In the genomic region with DNA sequence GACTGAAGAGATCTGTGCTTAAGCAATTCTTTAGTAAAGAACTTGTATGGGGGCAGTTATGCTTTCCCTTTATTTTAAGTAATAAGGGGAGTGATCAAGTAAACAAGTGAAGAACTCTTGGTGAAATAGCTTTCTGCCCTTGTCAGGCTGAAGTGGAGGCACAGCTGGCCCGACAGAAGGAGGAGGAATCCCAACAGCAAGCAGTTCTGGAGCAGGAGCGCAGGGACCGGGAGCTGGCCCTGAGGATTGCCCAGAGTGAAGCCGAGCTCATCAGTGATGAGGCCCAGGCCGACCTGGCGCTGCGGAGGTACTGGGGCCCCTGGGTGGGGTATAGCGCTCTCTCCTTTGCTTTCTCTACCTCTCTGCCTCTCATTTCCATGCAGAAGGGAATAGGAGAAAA, we compare ENCODE assay signal across 22 cellular contexts.
"Had no signal": no experiment of that assay in that cellular context is flagged by ENCODE, and none has a peak within 500 bp of the region (broad histone marks: within the 10 kb centered on the region; RNA-seq: fewer than 3 reads in every experiment).

No MANE protein-coding gene starts in this region.

- H3K9me3 ChIP-seq: ascending aorta, heart left ventricle, neutrophil, right lobe of liver, thoracic aorta had no signal

- FAIRE-seq: endothelial cell of umbilical vein had no signal

- DNase-seq: activated CD4-positive, alpha-beta memory T cell treated with anti-CD3 and anti-CD28 coated beads, Interleukin-2, amount 10 ng/mL, durations not matched to agents 7 days and 5 days; activated CD4-positive, alpha-beta T cell treated with anti-CD3 and anti-CD28 coated beads for 1 hour; activated CD4-positive, alpha-beta T cell treated with anti-CD3 and anti-CD28 coated beads, Interleukin-2, amount 10 ng/mL, durations not matched to agents 7 days and 5 days; activated CD8-positive, alpha-beta memory T cell treated with anti-CD3 and anti-CD28 coated beads, Interleukin-2, amount 50 U/mL, for 48 hours; activated gamma-delta T cell; activated naive CD4-positive, alpha-beta T cell treated with anti-CD3 and anti-CD28 coated beads, Interleukin-2, amount 10 ng/mL, durations not matched to agents 7 days and 5 days; activated naive CD8-positive, alpha-beta T cell treated with anti-CD3 and anti-CD28 coated beads, Interleukin-2, amount 10 ng/mL, durations not matched to agents 7 days and 5 days; activated T-cell treated with anti-CD3 and anti-CD28 coated beads, Interleukin-2, amount 50 U/mL, for 24 hours; heart left ventricle; kidney glomerular epithelial cell; naive B cell; nephron progenitor cell; right lobe of liver; stimulated activated CD4-positive, alpha-beta T cell treated with anti-CD3 and anti-CD28 coated beads, Interleukin-12 subunit alpha, Interleukin-12 subunit beta, amount 100 ng/mL, for 4 hours; stimulated activated CD4-positive, alpha-beta T cell treated with anti-CD3 and anti-CD28 coated beads, Interleukin-4, amount 100 ng/mL, for 1 hour; stimulated activated naive CD8-positive, alpha-beta T cell treated with anti-CD3 and anti-CD28 coated beads, Interleukin-15, Interleukin-2, amounts not matched to agents 100 U/mL and 50 U/mL, for 24 hours; T-helper 9 cell had no signal

- H3K36me3 ChIP-seq: neutrophil, thoracic aorta had no signal

- H3K4me3 ChIP-seq: ascending aorta, heart left ventricle, right lobe of liver, skin epidermis, thoracic aorta had no signal

- H3K27ac ChIP-seq: ascending aorta, heart left ventricle, neutrophil, right lobe of liver, skin epidermis, thoracic aorta had no signal

- H3K27me3 ChIP-seq: ascending aorta, heart left ventricle, neutrophil, right lobe of liver had no signal

- ATAC-seq: heart left ventricle; stimulated activated naive CD8-positive, alpha-beta T cell treated with anti-CD3 and anti-CD28 coated beads, Interleukin-15, Interleukin-2, amounts not matched to agents 100 U/mL and 50 U/mL, for 24 hours had no signal

- H3K4me1 ChIP-seq: ascending aorta, heart left ventricle had no signal
